Comparison of ENCODE assay signal across 11 cellular contexts in genomic region chr12:95788637-95789036, GRCh38. TPM values are rescaled to one million over a fixed set of nuclear protein-coding genes. Genes with fewer than 3 reads are reported as not detected.
A peak's percentile ranks its signal among the peaks of the same experiment; 100 is the strongest.
DNase-seq lines count a peak whose midpoint lies in the region; ATAC-seq, FAIRE-seq and TF ChIP-seq lines count a peak whose summit lies in the region.
"Had no signal": no experiment of that assay in that cellular context is flagged by ENCODE, and none has a peak within 500 bp of the region (broad histone marks: within the 10 kb centered on the region; RNA-seq: fewer than 3 reads in every experiment).

No MANE protein-coding gene starts in this region.

- peak; percentile 65 for DNase-seq in ACHN
- DNase-seq in mammary epithelial cell, result peak; percentile 49
- no peak for DNase-seq in lower lobe of right lung
- no peak for DNase-seq in D721Med (ENCODE audit: insufficient read length, low spot score)
- DNase-seq in sciatic nerve (ENCODE audit: low spot score), result no peak
- DNase-seq in activated T-cell treated with anti-CD3 and anti-CD28 coated beads, Interleukin-2, amount 50 U/mL, for 4 hours, result no peak
- DNase-seq: activated naive CD4-positive, alpha-beta T cell treated with Interleukin-2 at 50 U/mL for 16 hours; stimulated activated CD4-positive, alpha-beta T cell treated with anti-CD3 and anti-CD28 coated beads, Interleukin-12 subunit alpha, Interleukin-12 subunit beta, amount 100 ng/mL, for 4 hours had no signal

- ATAC-seq in lower lobe of right lung, result no peak
- no peak for ATAC-seq in HG03025 (IDR thresholded peaks at IDR 0.05; ENCODE audit: low FRiP score, unreplicated experiment)
- no peak for ATAC-seq in sciatic nerve
- no peak for ATAC-seq in activated T-cell treated with anti-CD3 and anti-CD28 coated beads, Interleukin-2, amount 50 U/mL, for 4 hours

- TF ChIP-seq CTCF in HEK293 (tag by site-specific recombination; IDR thresholded peaks at IDR 0.05), result no peak
- no peak for TF ChIP-seq CTCF in mammary epithelial cell (conservative IDR thresholded peaks at IDR 0.05 in 1 of 2, IDR thresholded peaks at IDR 0.05 in 1 of 2; ENCODE audit: extremely low read depth in 1 of 2, insufficient read depth in 1 of 2, low read depth in 1 of 2, low read length in 2 of 2)
- TF ChIP-seq CTCF in lower lobe of right lung (IDR thresholded peaks at IDR 0.05), result no peak
- no peak for TF ChIP-seq CTCF in D721Med (IDR thresholded peaks at IDR 0.05; ENCODE audit: insufficient read depth, missing control alignments)

- in situ Hi-C loops in ACHN (cut with HindIII; ENCODE audit: low pct_ligation_motif_present, low pct_unique_long_range_greater_than_20kb, low sequenced_read_pairs), result no loop called here
- in situ Hi-C loops in mammary epithelial cell (cut with MboI; ENCODE audit: low sequenced_read_pairs in 2 of 2), result no loop called here

- BruUV-seq in mammary epithelial cell (replicated peaks; lab: Mats Ljungman, UMichigan), result no TSS peak

- H3K27ac ChIP-seq in HEK293 (ENCODE audit: extremely low read depth, low read depth, low read length) (no peak overlapping the region), mammary epithelial cell (ENCODE audit: insufficient read depth, low read depth, low read length) (no peak overlapping the region), lower lobe of right lung (peak overlapping the region; percentile 82)

- intact Hi-C loops in mammary epithelial cell (cut with micrococcal nuclease), result loop anchor here (1.0 to 10.0 kb wide), 4 partner anchors 27 to 165 kb away; no protein-coding TSS in a partner anchor
- intact Hi-C loops in lower lobe of right lung (cut with DNase I), result no loop called here
- intact Hi-C loops in sciatic nerve (cut with DNase I), result no loop called here

- H3K4me3 ChIP-seq in HEK293 (ENCODE audit: low read depth, low read length) (no peak overlapping the region), mammary epithelial cell (replicated peaks in 1 of 3; ENCODE audit: insufficient read depth in 1 of 3, low read depth in 2 of 3, low read length in 3 of 3) (peak overlapping the region in 2 of 3 experiments; percentile 78 to 79), lower lobe of right lung (peak overlapping the region; percentile 66)

- H3K36me3 ChIP-seq in HEK293 (ENCODE audit: control insufficient read depth in 2 of 2, insufficient read depth in 1 of 2, low read length in 2 of 2) (peaks cover 0 to 3% of the 10 kb centered on the region in 2 experiments; a peak in 2 of 3 replicates), mammary epithelial cell (ENCODE audit: insufficient read depth, low read length) (no peaks in the 10 kb centered on the region), lower lobe of right lung (no peaks in the 10 kb centered on the region)
- H3K36me3 ChIP-seq: tibial nerve had no signal

- H3K36me3 Mint-ChIP-seq in activated T-cell treated with anti-CD3 and anti-CD28 coated beads, Interleukin-2, amount 50 U/mL, for 4 hours (ENCODE audit: insufficient read depth), result no peaks in the 10 kb centered on the region

- H3K79me2 ChIP-seq in mammary epithelial cell (ENCODE audit: insufficient read depth, low read length), result no peaks in the 10 kb centered on the region

- no peaks in the 10 kb centered on the region for H3K9me3 Mint-ChIP-seq in activated T-cell treated with anti-CD3 and anti-CD28 coated beads, Interleukin-2, amount 50 U/mL, for 4 hours

- peak overlapping the region; percentile 99 for H3K4me2 ChIP-seq in mammary epithelial cell (ENCODE audit: insufficient read depth, low read depth, low read length)

- H3K4me1 Mint-ChIP-seq in activated T-cell treated with anti-CD3 and anti-CD28 coated beads, Interleukin-2, amount 50 U/mL, for 4 hours (ENCODE audit: low read depth), result peaks cover 14% of the 10 kb centered on the region

- H3K4me3 Mint-ChIP-seq in activated T-cell treated with anti-CD3 and anti-CD28 coated beads, Interleukin-2, amount 50 U/mL, for 4 hours, result no peak overlapping the region

- H2AFZ ChIP-seq in mammary epithelial cell (ENCODE audit: low read depth, low read length), result no peak overlapping the region

- no peak for FAIRE-seq in D721Med (lab: Jason Lieb, UNC)

- POLR2A ChIA-PET in HEK293 (lab: Yijun Ruan, JAX), result no interaction called here

- dilution Hi-C loops in mammary epithelial cell (cut with HindIII; ENCODE audit: low sequenced_read_pairs), result no loop called here

- H3K4me1 ChIP-seq in HEK293 (ENCODE audit: control insufficient read depth, insufficient read depth, low read length) (peaks cover 14% of the 10 kb centered on the region), mammary epithelial cell (ENCODE audit: insufficient read depth, low read length) (peaks cover 29% of the 10 kb centered on the region), lower lobe of right lung (peaks cover 32% of the 10 kb centered on the region)

- H3K27me3 Mint-ChIP-seq in activated T-cell treated with anti-CD3 and anti-CD28 coated beads, Interleukin-2, amount 50 U/mL, for 4 hours (ENCODE audit: low read depth), result peaks cover 46% of the 10 kb centered on the region

- no peaks in the 10 kb centered on the region for H4K20me1 ChIP-seq in mammary epithelial cell (ENCODE audit: insufficient read depth, low read length)

- CTCF ChIA-PET in HEK293 (lab: Yijun Ruan, JAX) (interaction anchor here (1.4 kb wide), 1 partner anchor 20 kb away, joined by 4 read pairs; no protein-coding TSS in a partner anchor), mammary epithelial cell (lab: Charles Lee; ENCODE audit: low non-redundant PET) (no interaction called here)

- H3K9me3 ChIP-seq in HEK293 (ENCODE audit: control insufficient read depth, insufficient read depth, low read depth, low read length), result no peaks in the 10 kb centered on the region
- no peaks in the 10 kb centered on the region for H3K9me3 ChIP-seq in mammary epithelial cell (replicated peaks; ENCODE audit: insufficient read depth, low read length)
- no peaks in the 10 kb centered on the region for H3K9me3 ChIP-seq in lower lobe of right lung
- H3K9me3 ChIP-seq: tibial nerve had no signal

- WGBS in mammary epithelial cell (ENCODE audit: low coverage, missing lambda C conversion rate), result no CpG with 5 or more reads among the region's 1 CpG

- H3K9ac ChIP-seq in mammary epithelial cell (ENCODE audit: insufficient read depth, low read length), result no peak overlapping the region

- no peaks in the 10 kb centered on the region for H3K27me3 ChIP-seq in mammary epithelial cell (ENCODE audit: insufficient read depth, low read length)
- H3K27me3 ChIP-seq in lower lobe of right lung (ENCODE audit: low read depth), result peaks cover 8% of the 10 kb centered on the region
- H3K27me3 ChIP-seq: tibial nerve had no signal

TF ChIP-seq in HEK293, 187 proteins besides CTCF, POLR2A, EP300 and RAD21:
- TF ChIP-seq SCRT2 (tag by site-specific recombination; IDR thresholded peaks at IDR 0.05) (peak; percentile 93), PRDM1 (tag by site-specific recombination; IDR thresholded peaks at IDR 0.05) (0 out of 2 replicates have a peak, but pooled peaks have one; percentile 31), ZNF548 (tag by site-specific recombination; IDR thresholded peaks at IDR 0.05) (no peak), OSR2 (tag by site-specific recombination; IDR thresholded peaks at IDR 0.05) (0 out of 2 replicates have a peak, but pooled peaks have one; percentile 23), ZFP37 (tag by site-specific recombination; IDR thresholded peaks at IDR 0.05) (0 out of 2 replicates have a peak, but pooled peaks have one; percentile 31), ZNF112 (tag by site-specific recombination; IDR thresholded peaks at IDR 0.05) (no peak), PRDM4 (tag by site-specific recombination; IDR thresholded peaks at IDR 0.05) (no peak), ZNF280D (tag by site-specific recombination; IDR thresholded peaks at IDR 0.05) (no peak)

RNA-seq across cellular contexts. Expression of gene NTN4, which starts 1.9 kb away (rescaled TPM):
- total RNA-seq in mammary epithelial cell (10 to 100 TPM; 38.6 to 47.2 TPM), lower lobe of right lung (140 TPM), sciatic nerve (40.3 TPM)
- polyA plus RNA-seq in mammary epithelial cell, result 9.0 TPM
- 8.8 TPM for polyA minus RNA-seq in mammary epithelial cell
- total RNA-seq in activated T-cell treated with anti-CD3 and anti-CD28 coated beads, Interleukin-2, amount 50 U/mL, for 4 hours, result under 1 TPM; 0.13 to 0.16 (median 0.16) TPM

Comparison
In these comparisons a context has a peak if more than half of its experiments do, and no peak if none do; other contexts are left out.
1. DNase-seq: peak in ACHN (single experiment) and mammary epithelial cell (single experiment); none in lower lobe of right lung (single experiment), D721Med (single experiment), sciatic nerve (single experiment) and activated T-cell treated with anti-CD3 and anti-CD28 coated beads, Interleukin-2, amount 50 U/mL, for 4 hours (single experiment).
2. RNA of gene NTN4, which starts 1.9 kb away (total RNA-seq): 140 TPM in lower lobe of right lung (single experiment), 38.6 to 47.2 TPM in mammary epithelial cell and 40.3 TPM in sciatic nerve (single experiment); 0.13 to 0.16 TPM in activated T-cell treated with anti-CD3 and anti-CD28 coated beads, Interleukin-2, amount 50 U/mL, for 4 hours; every median in the first group is over 10 times any median in the second.